In genomic region chr20:18904192-18904591, GRCh38 we compare ENCODE assay signal across 17 cellular contexts.
DNase-seq lines count a peak whose midpoint lies in the region; ATAC-seq and TF ChIP-seq lines count a peak whose summit lies in the region.
"Had no signal": no experiment of that assay in that cellular context is flagged by ENCODE, and none has a peak within 500 bp of the region (broad histone marks: within the 10 kb centered on the region; RNA-seq: fewer than 3 reads in every experiment).

No MANE protein-coding gene starts in this region.

- H3K27ac Mint-ChIP-seq in WTC11: no peak overlapping the region
- H3K27ac Mint-ChIP-seq in natural killer cell treated with Interleukin-12 subunit alpha and Interleukin-12 subunit beta and Interleukin-15 and Interleukin-18, amount 100 ng/mL, for 72 hours: no peak overlapping the region
- H3K27ac Mint-ChIP-seq: B cell; CD4-positive, CD25-positive, alpha-beta regulatory T cell had no signal

- TF ChIP-seq CTCF in AG10803 (conservative IDR thresholded peaks at IDR 0.05; ENCODE audit: low read length) (peak; percentile 14; the same call in 1 of the 2 replicates), GM12865 (IDR thresholded peaks at IDR 0.05; ENCODE audit: insufficient read depth, low read depth, low read length, missing control alignments) (peak; percentile 8), WTC11 (IDR thresholded peaks at IDR 0.05) (0 out of 2 replicates have a peak, but pooled peaks have one; percentile 21), GM10248 (IDR thresholded peaks at IDR 0.05; ENCODE audit: control extremely low read depth, extremely low read depth, low read depth, missing control alignments) (no peak)

- CTCF ChIA-PET in WTC11 (lab: Charles Lee): interaction anchor here (0.6 to 2.1 kb wide), 37 partner anchors 8 to 867 kb away, joined by 3 to 18 read pairs (median 3); partner anchors contain the start of gene SCP2D1
- CTCF ChIA-PET in GM10248 (lab: Yijun Ruan, JAX): interaction anchor here (1.0 to 1.5 kb wide), 7 partner anchors 11 to 680 kb away, joined by 3 to 8 read pairs (median 4); no protein-coding TSS in a partner anchor

- H3K27me3 Mint-ChIP-seq in WTC11 (ENCODE audit: low read depth): no peaks in the 10 kb centered on the region; the same call in 1 of the 2 replicates
- peaks cover 7 to 13% of the 10 kb centered on the region in 2 donors for H3K27me3 Mint-ChIP-seq in natural killer cell treated with Interleukin-12 subunit alpha and Interleukin-12 subunit beta and Interleukin-15 and Interleukin-18, amount 100 ng/mL, for 72 hours
- H3K27me3 Mint-ChIP-seq: B cell; CD4-positive, CD25-positive, alpha-beta regulatory T cell had no signal

- no peak overlapping the region for H3K4me3 Mint-ChIP-seq in WTC11
- no peak overlapping the region for H3K4me3 Mint-ChIP-seq in natural killer cell treated with Interleukin-12 subunit alpha and Interleukin-12 subunit beta and Interleukin-15 and Interleukin-18, amount 100 ng/mL, for 72 hours
- H3K4me3 Mint-ChIP-seq: B cell; CD4-positive, CD25-positive, alpha-beta regulatory T cell had no signal

- no peaks in the 10 kb centered on the region for H3K36me3 Mint-ChIP-seq in WTC11
- no peaks in the 10 kb centered on the region for H3K36me3 Mint-ChIP-seq in natural killer cell treated with Interleukin-12 subunit alpha and Interleukin-12 subunit beta and Interleukin-15 and Interleukin-18, amount 100 ng/mL, for 72 hours
- H3K36me3 Mint-ChIP-seq: CD4-positive, CD25-positive, alpha-beta regulatory T cell had no signal

- POLR2A ChIA-PET in WTC11 (lab: Charles Lee): no interaction called here
- POLR2A ChIA-PET in GM10248 (lab: Yijun Ruan, JAX): no interaction called here

- ATAC-seq in WTC11: peak; percentile 63
- no peak for ATAC-seq in natural killer cell treated with Interleukin-12 subunit alpha and Interleukin-12 subunit beta and Interleukin-15 and Interleukin-18, amount 100 ng/mL, for 72 hours
- ATAC-seq: Right ventricle myocardium inferior had no signal

- DNase-seq in AG10803 (ENCODE audit: low read depth) (no peak), GM12865 (ENCODE audit: low read depth) (no peak), WTC11 (ENCODE audit: low spot score) (no peak), iPS-NIHi7 (ENCODE audit: extremely low spot score) (peak; percentile 26), AG08395 (ENCODE audit: low spot score) (no peak), GM10248 (ENCODE audit: extremely low spot score) (no peak)
- DNase-seq in natural killer cell treated with Interleukin-12 subunit alpha and Interleukin-12 subunit beta and Interleukin-15 and Interleukin-18, amount 100 ng/mL, for 72 hours (ENCODE audit: low spot score): no peak
- DNase-seq: ACHN; CD4-positive, CD25-positive, alpha-beta regulatory T cell; DMS 273 treated with DMSO at 0.1 percent for 48 hours; GF-D8; NCI-H1417 treated with DMSO at 0.1 percent for 48 hours; NCI-H1930; NCI-H2171 treated with DMSO at 0.1 percent for 48 hours had no signal

- peaks cover 9% of the 10 kb centered on the region for H3K9me3 Mint-ChIP-seq in WTC11
- no peaks in the 10 kb centered on the region for H3K9me3 Mint-ChIP-seq in natural killer cell treated with Interleukin-12 subunit alpha and Interleukin-12 subunit beta and Interleukin-15 and Interleukin-18, amount 100 ng/mL, for 72 hours

- peaks cover 32% of the 10 kb centered on the region for H3K4me1 Mint-ChIP-seq in WTC11
- no peaks in the 10 kb centered on the region for H3K4me1 Mint-ChIP-seq in natural killer cell treated with Interleukin-12 subunit alpha and Interleukin-12 subunit beta and Interleukin-15 and Interleukin-18, amount 100 ng/mL, for 72 hours (ENCODE audit: low read depth in 2 of 2)
- H3K4me1 Mint-ChIP-seq: CD4-positive, CD25-positive, alpha-beta regulatory T cell had no signal

- no peak overlapping the region for H3K4me3 ChIP-seq in AG10803 (ENCODE audit: low read length)
- no peak overlapping the region for H3K4me3 ChIP-seq in GM12865 (ENCODE audit: low read depth, low read length)
- H3K4me3 ChIP-seq: GM23248 had no signal

TF ChIP-seq in WTC11, 78 proteins besides CTCF, POLR2A, EP300 and RAD21:
- TF ChIP-seq ZBTB21 (CRISPR knock-in tag; IDR thresholded peaks at IDR 0.05; ENCODE audit: borderline replicate concordance) (no peak), NR2C2 (CRISPR knock-in tag; IDR thresholded peaks at IDR 0.05) (no peak), NR3C1 (CRISPR knock-in tag; conservative IDR thresholded peaks at IDR 0.05; ENCODE audit: low read depth) (no peak), ZNF219 (CRISPR knock-in tag; IDR thresholded peaks at IDR 0.05; ENCODE audit: borderline replicate concordance) (no peak), FOXK1 (CRISPR knock-in tag; IDR thresholded peaks at IDR 0.05) (no peak), E2F4 (CRISPR knock-in tag; IDR thresholded peaks at IDR 0.05; ENCODE audit: borderline replicate concordance, low read depth) (no peak), RORB (CRISPR knock-in tag; IDR thresholded peaks at IDR 0.05) (no peak), OVOL2 (CRISPR knock-in tag; IDR thresholded peaks at IDR 0.05; ENCODE audit: borderline replicate concordance) (no peak)
- TF ChIP-seq, protein P1, sequence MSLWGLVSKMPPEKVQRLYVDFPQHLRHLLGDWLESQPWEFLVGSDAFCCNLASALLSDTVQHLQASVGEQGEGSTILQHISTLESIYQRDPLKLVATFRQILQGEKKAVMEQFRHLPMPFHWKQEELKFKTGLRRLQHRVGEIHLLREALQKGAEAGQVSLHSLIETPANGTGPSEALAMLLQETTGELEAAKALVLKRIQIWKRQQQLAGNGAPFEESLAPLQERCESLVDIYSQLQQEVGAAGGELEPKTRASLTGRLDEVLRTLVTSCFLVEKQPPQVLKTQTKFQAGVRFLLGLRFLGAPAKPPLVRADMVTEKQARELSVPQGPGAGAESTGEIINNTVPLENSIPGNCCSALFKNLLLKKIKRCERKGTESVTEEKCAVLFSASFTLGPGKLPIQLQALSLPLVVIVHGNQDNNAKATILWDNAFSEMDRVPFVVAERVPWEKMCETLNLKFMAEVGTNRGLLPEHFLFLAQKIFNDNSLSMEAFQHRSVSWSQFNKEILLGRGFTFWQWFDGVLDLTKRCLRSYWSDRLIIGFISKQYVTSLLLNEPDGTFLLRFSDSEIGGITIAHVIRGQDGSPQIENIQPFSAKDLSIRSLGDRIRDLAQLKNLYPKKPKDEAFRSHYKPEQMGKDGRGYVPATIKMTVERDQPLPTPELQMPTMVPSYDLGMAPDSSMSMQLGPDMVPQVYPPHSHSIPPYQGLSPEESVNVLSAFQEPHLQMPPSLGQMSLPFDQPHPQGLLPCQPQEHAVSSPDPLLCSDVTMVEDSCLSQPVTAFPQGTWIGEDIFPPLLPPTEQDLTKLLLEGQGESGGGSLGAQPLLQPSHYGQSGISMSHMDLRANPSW (CRISPR knock-in tag; conservative IDR thresholded peaks at IDR 0.05; ENCODE audit: low read depth): no peak
- TF ChIP-seq, protein P2, sequence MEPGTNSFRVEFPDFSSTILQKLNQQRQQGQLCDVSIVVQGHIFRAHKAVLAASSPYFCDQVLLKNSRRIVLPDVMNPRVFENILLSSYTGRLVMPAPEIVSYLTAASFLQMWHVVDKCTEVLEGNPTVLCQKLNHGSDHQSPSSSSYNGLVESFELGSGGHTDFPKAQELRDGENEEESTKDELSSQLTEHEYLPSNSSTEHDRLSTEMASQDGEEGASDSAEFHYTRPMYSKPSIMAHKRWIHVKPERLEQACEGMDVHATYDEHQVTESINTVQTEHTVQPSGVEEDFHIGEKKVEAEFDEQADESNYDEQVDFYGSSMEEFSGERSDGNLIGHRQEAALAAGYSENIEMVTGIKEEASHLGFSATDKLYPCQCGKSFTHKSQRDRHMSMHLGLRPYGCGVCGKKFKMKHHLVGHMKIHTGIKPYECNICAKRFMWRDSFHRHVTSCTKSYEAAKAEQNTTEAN (CRISPR knock-in tag; IDR thresholded peaks at IDR 0.05): no peak
- TF ChIP-seq, protein P3, sequence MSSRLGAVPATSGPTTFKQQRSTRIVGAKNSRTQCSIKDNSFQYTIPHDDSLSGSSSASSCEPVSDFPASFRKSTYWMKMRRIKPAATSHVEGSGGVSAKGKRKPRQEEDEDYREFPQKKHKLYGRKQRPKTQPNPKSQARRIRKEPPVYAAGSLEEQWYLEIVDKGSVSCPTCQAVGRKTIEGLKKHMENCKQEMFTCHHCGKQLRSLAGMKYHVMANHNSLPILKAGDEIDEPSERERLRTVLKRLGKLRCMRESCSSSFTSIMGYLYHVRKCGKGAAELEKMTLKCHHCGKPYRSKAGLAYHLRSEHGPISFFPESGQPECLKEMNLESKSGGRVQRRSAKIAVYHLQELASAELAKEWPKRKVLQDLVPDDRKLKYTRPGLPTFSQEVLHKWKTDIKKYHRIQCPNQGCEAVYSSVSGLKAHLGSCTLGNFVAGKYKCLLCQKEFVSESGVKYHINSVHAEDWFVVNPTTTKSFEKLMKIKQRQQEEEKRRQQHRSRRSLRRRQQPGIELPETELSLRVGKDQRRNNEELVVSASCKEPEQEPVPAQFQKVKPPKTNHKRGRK (CRISPR knock-in tag; IDR thresholded peaks at IDR 0.05; ENCODE audit: borderline replicate concordance): no peak
- TF ChIP-seq, protein P4, sequence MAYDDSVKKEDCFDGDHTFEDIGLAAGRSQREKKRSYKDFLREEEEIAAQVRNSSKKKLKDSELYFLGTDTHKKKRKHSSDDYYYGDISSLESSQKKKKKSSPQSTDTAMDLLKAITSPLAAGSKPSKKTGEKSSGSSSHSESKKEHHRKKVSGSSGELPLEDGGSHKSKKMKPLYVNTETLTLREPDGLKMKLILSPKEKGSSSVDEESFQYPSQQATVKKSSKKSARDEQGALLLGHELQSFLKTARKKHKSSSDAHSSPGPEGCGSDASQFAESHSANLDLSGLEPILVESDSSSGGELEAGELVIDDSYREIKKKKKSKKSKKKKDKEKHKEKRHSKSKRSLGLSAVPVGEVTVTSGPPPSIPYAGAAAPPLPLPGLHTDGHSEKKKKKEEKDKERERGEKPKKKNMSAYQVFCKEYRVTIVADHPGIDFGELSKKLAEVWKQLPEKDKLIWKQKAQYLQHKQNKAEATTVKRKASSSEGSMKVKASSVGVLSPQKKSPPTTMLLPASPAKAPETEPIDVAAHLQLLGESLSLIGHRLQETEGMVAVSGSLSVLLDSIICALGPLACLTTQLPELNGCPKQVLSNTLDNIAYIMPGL (CRISPR knock-in tag; IDR thresholded peaks at IDR 0.05): no peak
TF ChIP-seq in WTC11: peak in this region for 0.
